13 cellular contexts compared by ENCODE assay signal in genomic region chr21:32807717-32808380, GRCh38. TPM values are rescaled to one million over a fixed set of nuclear protein-coding genes. Genes with fewer than 3 reads are reported as not detected.
DNase-seq lines count a peak whose midpoint lies in the region; ATAC-seq, FAIRE-seq and TF ChIP-seq lines count a peak whose summit lies in the region.
"Had no signal": no experiment of that assay in that cellular context is flagged by ENCODE, and none has a peak within 500 bp of the region (broad histone marks: within the 10 kb centered on the region; RNA-seq: fewer than 3 reads in every experiment).

No MANE protein-coding gene starts in this region.

- no peak overlapping the region for H2AK5ac ChIP-seq in H1 (ENCODE audit: low read depth, low read length)

- TF ChIP-seq EP300 in H1 (IDR thresholded peaks at IDR 0.05; ENCODE audit: borderline replicate concordance in 1 of 2, low read depth in 2 of 2, low read length in 2 of 2) = no peak

- peaks cover 0 to 1% of the 10 kb centered on the region in 2 experiments for H4K20me1 ChIP-seq in H1 (replicated peaks in 1 of 2; ENCODE audit: control insufficient read depth in 1 of 2, insufficient read depth in 2 of 2, low read length in 2 of 2)

- H2BK15ac ChIP-seq in H1 (ENCODE audit: low read length) = no peak overlapping the region

- no peak overlapping the region for H3K4ac ChIP-seq in H1 (replicated peaks; ENCODE audit: insufficient read length, low read depth, low read length)

- H2BK12ac ChIP-seq in H1 (ENCODE audit: low read depth, low read length) = no peak overlapping the region

- no peak overlapping the region for H4K91ac ChIP-seq in H1 (replicated peaks; ENCODE audit: insufficient read length, low read length)

- no peak for TF ChIP-seq RAD21 in H1 (IDR thresholded peaks at IDR 0.05 in 1 of 2, conservative IDR thresholded peaks at IDR 0.05 in 1 of 2; ENCODE audit: low read depth in 2 of 2, low read length in 2 of 2)

- peaks cover 0 to 6% (median 2%) of the 10 kb centered on the region in 4 experiments; a peak in 2 of 7 replicates for H3K4me1 ChIP-seq in H1 (replicated peaks in 1 of 4; ENCODE audit: control insufficient read depth in 3 of 4, insufficient read depth in 4 of 4, low read length in 3 of 4)
- H3K4me1 ChIP-seq in mucosa of descending colon (ENCODE audit: low read depth) = peaks cover 5% of the 10 kb centered on the region
- H3K4me1 ChIP-seq in body of pancreas = no peaks in the 10 kb centered on the region

- CTCF ChIA-PET in H1 (lab: Charles Lee; ENCODE audit: partially characterized antibody) = interaction anchor here (0.5 to 1.2 kb wide), 4 partner anchors 31 to 322 kb away, joined by 3 to 4 read pairs (median 3); partner anchors contain the start of gene PAXBP1

- H4K5ac ChIP-seq in H1 (ENCODE audit: insufficient read length, low read depth, low read length) = no peak overlapping the region

- DNase-seq in AG09309 (ENCODE audit: low read depth) (peak; percentile 49), NCI-H1048 (lab: John Stamatoyannopoulos, UW) (peak; percentile 36), H1 (ENCODE audit: low read depth in 1 of 2, low spot score in 2 of 2) (no peak), mucosa of descending colon (no peak), body of pancreas (no peak), activated T-cell treated with anti-CD3 and anti-CD28 coated beads for 4 hours (no peak)
- no peak for DNase-seq in stimulated activated CD4-positive, alpha-beta T cell treated with anti-CD3 and anti-CD28 coated beads, Interleukin-15, amount 100 ng/mL, for 24 hours
- DNase-seq: amniotic stem cell, NCI-H1092, nucleus accumbens had no signal

- H3K23ac ChIP-seq in H1 (ENCODE audit: insufficient read length) = no peak overlapping the region

- H2BK5ac ChIP-seq in H1 (ENCODE audit: low read depth, low read length) = no peak overlapping the region

- no peak overlapping the region for H2AFZ ChIP-seq in H1 (ENCODE audit: low read length)

- no peak overlapping the region for H3K14ac ChIP-seq in H1 (ENCODE audit: insufficient read length)

- no peak overlapping the region for H2BK120ac ChIP-seq in H1 (replicated peaks; ENCODE audit: low read depth, low read length)

- H3K79me1 ChIP-seq in H1 (ENCODE audit: low read depth, low read length) = no peaks in the 10 kb centered on the region

- no peaks in the 10 kb centered on the region for H3K27me3 ChIP-seq in H1 (replicated peaks in 1 of 4; ENCODE audit: control insufficient read depth in 3 of 4, extremely low read depth in 1 of 4, insufficient read depth in 3 of 4, low read length in 3 of 4)
- H3K27me3 ChIP-seq in body of pancreas = no peaks in the 10 kb centered on the region
- H3K27me3 ChIP-seq: BLaER1 treated with 17β-estradiol and CSF1 and Interleukin-3, amounts not matched to agents 10 nM and 100 nM had no signal

- H3K23me2 ChIP-seq in H1 (ENCODE audit: low read depth, low read length) = no peaks in the 10 kb centered on the region

- ATAC-seq in mucosa of descending colon = peak; percentile 91
- no peak for ATAC-seq in GM21423 (IDR thresholded peaks at IDR 0.05; ENCODE audit: unreplicated experiment)
- no peak for ATAC-seq in body of pancreas

- no peak for FAIRE-seq in H1 (lab: Jason Lieb, UNC)
- FAIRE-seq: GM12891 had no signal

- H3K36me3 ChIP-seq in H1 (ENCODE audit: control insufficient read depth in 2 of 4, insufficient read depth in 4 of 4, low read length in 3 of 4) (no peaks in the 10 kb centered on the region), mucosa of descending colon (ENCODE audit: low read depth) (no peaks in the 10 kb centered on the region), body of pancreas (replicated peaks in 1 of 2; ENCODE audit: insufficient read depth in 1 of 2, low read depth in 2 of 2) (no peaks in the 10 kb centered on the region)
- H3K36me3 ChIP-seq: BLaER1 treated with 17β-estradiol and CSF1 and Interleukin-3, amounts not matched to agents 10 nM and 100 nM had no signal

- POLR2A ChIA-PET in H1 (lab: Charles Lee; ENCODE audit: partially characterized antibody) = no interaction called here

- no peak overlapping the region for H3K4me3 ChIP-seq in AG09309 (ENCODE audit: control insufficient read depth, low read depth, low read length)
- no peak overlapping the region for H3K4me3 ChIP-seq in H1 (ENCODE audit: extremely low read depth in 1 of 4, insufficient read depth in 2 of 4, low read depth in 3 of 4, low read length in 4 of 4)
- no peak overlapping the region for H3K4me3 ChIP-seq in mucosa of descending colon
- H3K4me3 ChIP-seq in body of pancreas = no peak overlapping the region
- H3K4me3 ChIP-seq: BLaER1 treated with 17β-estradiol and CSF1 and Interleukin-3, amounts not matched to agents 10 nM and 100 nM had no signal

- H2BK20ac ChIP-seq in H1 (ENCODE audit: low read length) = no peak overlapping the region

- H3K27ac ChIP-seq in H1 (ENCODE audit: low read depth, low read length) = no peak overlapping the region
- H3K27ac ChIP-seq in body of pancreas = no peak overlapping the region
- H3K27ac ChIP-seq: BLaER1 treated with 17β-estradiol and CSF1 and Interleukin-3, amounts not matched to agents 10 nM and 100 nM had no signal

- H3K79me2 ChIP-seq in H1 (ENCODE audit: control insufficient read depth in 1 of 2, insufficient read depth in 2 of 2, low read length in 2 of 2) = no peaks in the 10 kb centered on the region

- TF ChIP-seq CTCF in AG09309 (IDR thresholded peaks at IDR 0.05; ENCODE audit: control insufficient read depth, insufficient read depth, low read depth, low read length, missing control alignments) = no peak
- TF ChIP-seq CTCF in H1 (IDR thresholded peaks at IDR 0.05; ENCODE audit: control extremely low read depth in 1 of 3, insufficient read depth in 1 of 3, low read depth in 1 of 3, low read length in 3 of 3) = no peak
- no peak for TF ChIP-seq CTCF in mucosa of descending colon (IDR thresholded peaks at IDR 0.05)
- TF ChIP-seq CTCF in body of pancreas (IDR thresholded peaks at IDR 0.05) = no peak

- H3K9ac ChIP-seq in H1 (replicated peaks in 1 of 4; ENCODE audit: extremely low read depth in 1 of 4, low read depth in 3 of 4, low read length in 3 of 4) = no peak overlapping the region
- H3K9ac ChIP-seq: BLaER1 treated with 17β-estradiol and CSF1 and Interleukin-3, amounts not matched to agents 10 nM and 100 nM had no signal

- intact Hi-C loops in mucosa of descending colon (cut with DNase I, micrococcal nuclease) = no loop called here
- intact Hi-C loops in body of pancreas (cut with DNase I) = no loop called here

- no peak overlapping the region for H4K8ac ChIP-seq in H1 (ENCODE audit: extremely low read depth, insufficient read depth, low read length)

- 0 out of 2 replicates have a peak overlapping the region, but pooled peaks have one; percentile 1 for H3K18ac ChIP-seq in H1 (ENCODE audit: extremely low read depth, low read length)

- no peak for TF ChIP-seq POLR2A in H1 (IDR thresholded peaks at IDR 0.05; ENCODE audit: control extremely low read depth in 1 of 2, low read depth in 2 of 2, low read length in 2 of 2)
- no peak for TF ChIP-seq POLR2A in body of pancreas (IDR thresholded peaks at IDR 0.05)

- no peak overlapping the region for H3K56ac ChIP-seq in H1 (replicated peaks; ENCODE audit: insufficient read length, low read depth, low read length)

- H3K4me2 ChIP-seq in H1 (ENCODE audit: insufficient read depth in 1 of 2, low read depth in 2 of 2, low read length in 2 of 2) = no peak overlapping the region
- H3K4me2 ChIP-seq: BLaER1 treated with 17β-estradiol and CSF1 and Interleukin-3, amounts not matched to agents 10 nM and 100 nM had no signal

- 90% methylated on average over 5 of the region's 5 CpGs; no CpG with 5 or more reads in 1 of the 2 experiments for WGBS in H1 (ENCODE audit: extremely low coverage in 1 of 2, insufficient coverage in 1 of 2, insufficient read length in 1 of 2, insufficient replicate concordance in 2 of 2, low coverage in 1 of 2, low lambda C conversion rate in 2 of 2, missing lambda C conversion rate in 1 of 2), 2 experiments
- 87 to 88% methylated on average over 5 of the region's 5 CpGs for WGBS in body of pancreas, 2 donors

- no peaks in the 10 kb centered on the region for H3K9me3 ChIP-seq in H1 (ENCODE audit: insufficient read depth in 2 of 2, low read depth in 1 of 2, low read length in 1 of 2)
- H3K9me3 ChIP-seq in mucosa of descending colon = no peaks in the 10 kb centered on the region
- H3K9me3 ChIP-seq in body of pancreas = no peaks in the 10 kb centered on the region
- H3K9me3 ChIP-seq: BLaER1 treated with 17β-estradiol and CSF1 and Interleukin-3, amounts not matched to agents 10 nM and 100 nM had no signal

TF ChIP-seq in H1, 55 proteins besides CTCF, POLR2A, EP300 and RAD21 (continues in another document):
- TF ChIP-seq SP1 (IDR thresholded peaks at IDR 0.05; ENCODE audit: low read depth, low read length) (no peak), NANOG (IDR thresholded peaks at IDR 0.05; ENCODE audit: insufficient read depth, low read depth, low read length, poor library complexity, severe bottlenecking) (no peak), CHD2 (IDR thresholded peaks at IDR 0.05; ENCODE audit: low read length) (no peak), GTF2F1 (IDR thresholded peaks at IDR 0.05; ENCODE audit: borderline replicate concordance, low read depth, low read length) (no peak), POLR2AphosphoS5 (IDR thresholded peaks at IDR 0.05; ENCODE audit: low read depth, low read length) (no peak), ATF2 (IDR thresholded peaks at IDR 0.05; ENCODE audit: low read length) (no peak), CREB1 (IDR thresholded peaks at IDR 0.05) (no peak), JUND (IDR thresholded peaks at IDR 0.05; ENCODE audit: low read length) (no peak)

RNA-seq across cellular contexts. Expression of gene PAXBP1, which starts 36.3 kb away (rescaled TPM):
- total RNA-seq in H1 (2021; fragmentation: NEBNext Ultra II Directional; extraction: Animal tissue kit (Norgen Biotek cat#: 25700)) = 58.5 and 64.0 TPM in 2 replicates
- polyA plus RNA-seq in H1 (2011; rRNA removed) = 11.4 and 21.2 TPM in 2 replicates
- 28.6 TPM for polyA plus RNA-seq in H1 (2011; cell fraction: cytosol; rRNA removed)
- 33.7 TPM for polyA plus RNA-seq in H1 (2011; cell fraction: nucleus; rRNA removed)
- polyA plus RNA-seq in H1 (2012, experiment 1 of 2) = 23.8 to 47.4 TPM (median 30.0 TPM) in 4 replicates
- polyA plus RNA-seq in H1 (2012, experiment 2 of 2) = 2.3 TPM
- polyA plus RNA-seq in H1 (2013, experiment 1 of 2) = 65.9 TPM
- polyA plus RNA-seq in H1 (2013, experiment 2 of 2) = 53.5 TPM
- 25.3 and 42.8 TPM in 2 replicates for polyA minus RNA-seq in H1 (2011; rRNA and poly(A)+ RNA removed)
- polyA minus RNA-seq in H1 (2011; cell fraction: cytosol; rRNA and poly(A)+ RNA removed) = 26.2 TPM
- 94.0 TPM for polyA minus RNA-seq in H1 (2011; cell fraction: nucleus; rRNA and poly(A)+ RNA removed)
- total RNA-seq in mucosa of descending colon = 10 to 100 TPM; 39.5 to 42.7 (median 41.0) TPM
- 10 to 100 TPM; 51.9 to 84.0 TPM for total RNA-seq in body of pancreas

Comparison
In these comparisons a context has a peak if more than half of its experiments do, and no peak if none do; other contexts are left out.
1. DNase-seq: peak in AG09309 (single experiment) and NCI-H1048 (single experiment); none in H1 (0 of 2), mucosa of descending colon (0 of 3), body of pancreas (0 of 4), activated T-cell treated with anti-CD3 and anti-CD28 coated beads for 4 hours (single experiment) and stimulated activated CD4-positive, alpha-beta T cell treated with anti-CD3 and anti-CD28 coated beads, Interleukin-15, amount 100 ng/mL, for 24 hours (single experiment).